31 cellular contexts compared by ENCODE assay signal in the genomic region with DNA sequence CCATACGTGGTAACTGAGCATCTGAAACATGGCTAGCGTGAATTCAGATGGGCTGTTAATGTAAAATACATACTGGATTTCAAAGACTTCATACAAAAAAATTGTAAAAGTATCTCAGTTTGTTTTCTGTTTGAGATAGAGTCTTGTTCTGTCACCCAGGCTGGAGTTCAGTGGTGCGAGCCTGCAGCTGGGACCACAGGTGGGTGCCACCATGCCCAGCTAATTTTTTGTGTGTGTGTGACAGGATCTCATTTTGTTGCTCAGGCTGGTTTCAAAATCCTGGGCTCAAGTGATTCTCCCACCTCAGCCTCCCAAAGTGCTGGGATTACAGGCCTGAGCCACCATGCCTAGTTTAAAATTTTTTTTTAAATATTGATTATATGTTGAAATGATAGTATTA. TPM values are rescaled to one million over a fixed set of nuclear protein-coding genes. Genes with fewer than 3 reads are reported as not detected.
DNase-seq lines count a peak whose midpoint lies in the region; ATAC-seq lines count a peak whose summit lies in the region.
"Had no signal": no experiment of that assay in that cellular context is flagged by ENCODE, and none has a peak within 500 bp of the region (broad histone marks: within the 10 kb centered on the region; RNA-seq: fewer than 3 reads in every experiment).

No MANE protein-coding gene starts in this region.

- no peak for ATAC-seq in stimulated activated naive CD8-positive, alpha-beta T cell treated with anti-CD3 and anti-CD28 coated beads, Interleukin-15, amount 100 ng/mL, for 72 hours
- ATAC-seq in HG03442 (IDR thresholded peaks at IDR 0.05; ENCODE audit: unreplicated experiment) (no peak), GM18868 (IDR thresholded peaks at IDR 0.05; ENCODE audit: unreplicated experiment) (no peak)
- ATAC-seq: A549; activated T-cell treated with anti-CD3 and anti-CD28 coated beads, Interleukin-2, amount 50 U/mL, for 4 hours; left lobe of liver; Panc1; right lobe of liver had no signal

- H3K9me3 Mint-ChIP-seq in activated T-cell treated with anti-CD3 and anti-CD28 coated beads, Interleukin-2, amount 50 U/mL, for 24 hours: no peaks in the 10 kb centered on the region
- H3K9me3 Mint-ChIP-seq in IgD-negative memory B cell: no peaks in the 10 kb centered on the region
- no peaks in the 10 kb centered on the region for H3K9me3 Mint-ChIP-seq in activated naive CD8-positive, alpha-beta T cell (ENCODE audit: low read depth)
- H3K9me3 Mint-ChIP-seq in stimulated activated naive CD8-positive, alpha-beta T cell treated with anti-CD3 and anti-CD28 coated beads, Interleukin-15, amount 100 ng/mL, for 72 hours: no peaks in the 10 kb centered on the region
- H3K9me3 Mint-ChIP-seq: activated T-cell treated with anti-CD3 and anti-CD28 coated beads, Interleukin-2, amount 50 U/mL, for 4 hours had no signal

- H3K27ac Mint-ChIP-seq in activated T-cell treated with anti-CD3 and anti-CD28 coated beads, Interleukin-2, amount 50 U/mL, for 24 hours: peak overlapping the region; percentile 93
- H3K27ac Mint-ChIP-seq in IgD-negative memory B cell: peak overlapping the region in 2 of 3 donors; percentile 49 to 85
- peak overlapping the region; percentile 97 for H3K27ac Mint-ChIP-seq in activated naive CD8-positive, alpha-beta T cell
- no peak overlapping the region for H3K27ac Mint-ChIP-seq in stimulated activated naive CD8-positive, alpha-beta T cell treated with anti-CD3 and anti-CD28 coated beads, Interleukin-15, amount 100 ng/mL, for 72 hours
- H3K27ac Mint-ChIP-seq: progenitor cell of endocrine pancreas had no signal

- peak overlapping the region; percentile 49 for H3K4me3 Mint-ChIP-seq in activated T-cell treated with anti-CD3 and anti-CD28 coated beads, Interleukin-2, amount 50 U/mL, for 24 hours
- peak overlapping the region in 2 of 4 donors; percentile 18 to 68 for H3K4me3 Mint-ChIP-seq in IgD-negative memory B cell
- H3K4me3 Mint-ChIP-seq in activated naive CD8-positive, alpha-beta T cell: no peak overlapping the region
- peak overlapping the region; percentile 21 to 91 for H3K4me3 Mint-ChIP-seq in stimulated activated naive CD8-positive, alpha-beta T cell treated with anti-CD3 and anti-CD28 coated beads, Interleukin-15, amount 100 ng/mL, for 72 hours

- DNase-seq in activated T-cell treated with anti-CD3 and anti-CD28 coated beads, Interleukin-2, amount 50 U/mL, for 24 hours: no peak
- no peak for DNase-seq in activated T-cell treated with anti-CD3 and anti-CD28 coated beads, Interleukin-2, amount 50 U/mL, for 1 hour
- no peak for DNase-seq in stimulated activated naive CD8-positive, alpha-beta T cell treated with anti-CD3 and anti-CD28 coated beads, Interleukin-15, amount 100 ng/mL, for 72 hours
- DNase-seq in GM03348 (ENCODE audit: low spot score): no peak
- DNase-seq: activated CD4-positive, CD25-positive, alpha-beta regulatory T cell treated with anti-CD3 and anti-CD28 coated beads, Interleukin-2, amount 50 U/mL, for 72 hours; activated naive CD4-positive, alpha-beta T cell treated with Interleukin-2 at 50 U/mL for 16 hours; activated T-cell treated with anti-CD3 and anti-CD28 coated beads, Interleukin-2, amount 50 U/mL, for 4 hours; AML-193; anterior cingulate cortex; DND-41; effector CD8-positive, alpha-beta T cell; mesenchymal stem cell; NCI-H1105; NCI-H1930; NCI-H524 treated with DMSO at 0.1 percent for 48 hours; NK-92 treated with Interleukin-12 subunit alpha and Interleukin-12 subunit beta, amount 100 ng/mL, for 24 hours; right lobe of liver; SHP77 treated with DMSO at 0.1 percent for 48 hours; stimulated activated CD4-positive, alpha-beta T cell treated with anti-CD3 and anti-CD28 coated beads, Interleukin-12 subunit alpha, Interleukin-12 subunit beta, amount 100 ng/mL, for 4 hours; stimulated activated CD4-positive, alpha-beta T cell treated with anti-CD3 and anti-CD28 coated beads, Interleukin-4, amount 100 ng/mL, for 4 hours; stomach; SW 1271; tibial artery had no signal

- peaks cover 78% of the 10 kb centered on the region for H3K4me1 Mint-ChIP-seq in activated T-cell treated with anti-CD3 and anti-CD28 coated beads, Interleukin-2, amount 50 U/mL, for 24 hours (ENCODE audit: low read depth)
- peaks cover 45 to 65% (median 59%) of the 10 kb centered on the region in 3 donors for H3K4me1 Mint-ChIP-seq in IgD-negative memory B cell
- peaks cover 80% of the 10 kb centered on the region for H3K4me1 Mint-ChIP-seq in activated naive CD8-positive, alpha-beta T cell (ENCODE audit: low read depth)
- H3K4me1 Mint-ChIP-seq in stimulated activated naive CD8-positive, alpha-beta T cell treated with anti-CD3 and anti-CD28 coated beads, Interleukin-15, amount 100 ng/mL, for 72 hours: peaks cover 56% of the 10 kb centered on the region

- peaks cover 91% of the 10 kb centered on the region for H3K36me3 Mint-ChIP-seq in activated T-cell treated with anti-CD3 and anti-CD28 coated beads, Interleukin-2, amount 50 U/mL, for 24 hours (ENCODE audit: low read depth)
- H3K36me3 Mint-ChIP-seq in IgD-negative memory B cell: peaks cover 3% of the 10 kb centered on the region
- H3K36me3 Mint-ChIP-seq in activated naive CD8-positive, alpha-beta T cell: peaks cover 10% of the 10 kb centered on the region

- no peaks in the 10 kb centered on the region for H3K27me3 Mint-ChIP-seq in activated T-cell treated with anti-CD3 and anti-CD28 coated beads, Interleukin-2, amount 50 U/mL, for 24 hours
- peaks cover 2% of the 10 kb centered on the region for H3K27me3 Mint-ChIP-seq in IgD-negative memory B cell
- no peaks in the 10 kb centered on the region for H3K27me3 Mint-ChIP-seq in activated naive CD8-positive, alpha-beta T cell
- no peaks in the 10 kb centered on the region for H3K27me3 Mint-ChIP-seq in stimulated activated naive CD8-positive, alpha-beta T cell treated with anti-CD3 and anti-CD28 coated beads, Interleukin-15, amount 100 ng/mL, for 72 hours
- H3K27me3 Mint-ChIP-seq: progenitor cell of endocrine pancreas had no signal

RNA-seq across cellular contexts. Expression of a gene that starts 4.5 kb away (rescaled TPM):
- 125 TPM for polyA plus RNA-seq in IgD-negative memory B cell

Comparison
In these comparisons a context has a peak if more than half of its experiments do, and no peak if none do; other contexts are left out.
1. H3K27ac Mint-ChIP-seq: peak in activated T-cell treated with anti-CD3 and anti-CD28 coated beads, Interleukin-2, amount 50 U/mL, for 24 hours (single experiment), IgD-negative memory B cell (2 of 3) and activated naive CD8-positive, alpha-beta T cell (single experiment); none in stimulated activated naive CD8-positive, alpha-beta T cell treated with anti-CD3 and anti-CD28 coated beads, Interleukin-15, amount 100 ng/mL, for 72 hours (0 of 2).